In the genomic region with DNA sequence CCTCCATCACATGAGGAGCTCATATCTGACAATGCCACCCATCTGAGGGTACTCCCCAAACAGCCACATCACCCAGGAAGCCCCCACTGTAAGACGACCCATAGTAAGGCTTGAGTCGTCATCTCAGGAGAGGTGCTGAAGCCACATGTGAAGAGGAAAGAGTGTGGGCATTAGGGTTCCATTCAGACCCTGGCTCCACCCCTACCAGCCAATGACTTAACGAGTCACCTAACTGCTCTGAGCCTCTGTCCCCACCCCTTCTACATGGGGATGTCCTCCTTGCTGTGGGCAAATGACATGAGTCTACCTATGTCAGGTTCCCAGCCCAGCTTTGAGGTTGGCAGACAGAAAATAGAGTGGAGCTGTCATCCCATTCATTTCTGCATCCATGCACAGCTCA, we compare ENCODE assay signal across 24 cellular contexts. TPM values are rescaled to one million over a fixed set of nuclear protein-coding genes. Genes with fewer than 3 reads are reported as not detected.
A peak's percentile ranks its signal among the peaks of the same experiment; 100 is the strongest.
DNase-seq lines count a peak whose midpoint lies in the region; ATAC-seq, FAIRE-seq and TF ChIP-seq lines count a peak whose summit lies in the region.
"Had no signal": no experiment of that assay in that cellular context is flagged by ENCODE, and none has a peak within 500 bp of the region (broad histone marks: within the 10 kb centered on the region; RNA-seq: fewer than 3 reads in every experiment).

No MANE protein-coding gene starts in this region.

- H2BK20ac ChIP-seq in H1 (ENCODE audit: low read length) = peak overlapping the region; percentile 17; the same call in 1 of the 2 replicates

- DNase-seq in activated naive CD4-positive, alpha-beta T cell treated with anti-CD3 and anti-CD28 coated beads, Interleukin-2, amount 50 U/mL, for 72 hours (ENCODE audit: low spot score in 2 of 2) = no peak
- DNase-seq in activated naive CD4-positive, alpha-beta T cell treated with Interleukin-2 at 50 U/mL for 16 hours = no peak
- DNase-seq in H1 (ENCODE audit: low read depth in 1 of 2, low spot score in 2 of 2) (no peak), sigmoid colon (peak; percentile 7), HuH-7.5 (ENCODE audit: low spot score) (no peak), DMS153 (lab: John Stamatoyannopoulos, UW) (no peak)
- DNase-seq: AML-193, DMS 273 treated with DMSO at 0.1 percent for 48 hours, NCI-H187, NCI-H2107, NCI-H2227 treated with DMSO at 0.1 percent for 48 hours, NCI-H510A treated with DMSO at 0.1 percent for 48 hours, NCI-H774, OCI-M1, RPMI8226, SHP77 treated with DMSO at 0.1 percent for 48 hours, SK-N-SH had no signal

- no peak overlapping the region for H3K4me2 ChIP-seq in OCI-LY3 (ENCODE audit: low read length)
- no peak overlapping the region; a peak in 1 of 4 replicates for H3K4me2 ChIP-seq in H1 (ENCODE audit: insufficient read depth in 1 of 2, low read depth in 2 of 2, low read length in 2 of 2)
- H3K4me2 ChIP-seq: KMS-11, SK-N-SH had no signal

- H3K27me3 ChIP-seq in OCI-LY3 (ENCODE audit: low read depth, low read length) (no peaks in the 10 kb centered on the region), H1 (replicated peaks in 1 of 4; ENCODE audit: control insufficient read depth in 3 of 4, extremely low read depth in 1 of 4, insufficient read depth in 3 of 4, low read length in 3 of 4) (no peaks in the 10 kb centered on the region; a peak in 2 of 7 replicates), sigmoid colon (peaks cover 0 to 7% (median 0%) of the 10 kb centered on the region in 3 donors)

- TF ChIP-seq EP300 in H1 (IDR thresholded peaks at IDR 0.05; ENCODE audit: borderline replicate concordance in 1 of 2, low read depth in 2 of 2, low read length in 2 of 2) = no peak
- no peak for TF ChIP-seq EP300 in sigmoid colon (IDR thresholded peaks at IDR 0.05)

- ATAC-seq in activated naive CD4-positive, alpha-beta T cell treated with anti-CD3 and anti-CD28 coated beads, Interleukin-2, amount 50 U/mL, for 72 hours = peak; percentile 20 to 70
- ATAC-seq in GM19328 (IDR thresholded peaks at IDR 0.05; ENCODE audit: unreplicated experiment) = no peak

- H3K27ac Mint-ChIP-seq in activated naive CD4-positive, alpha-beta T cell treated with anti-CD3 and anti-CD28 coated beads, Interleukin-2, amount 50 U/mL, for 72 hours = no peak overlapping the region

- H2BK12ac ChIP-seq in H1 (ENCODE audit: low read depth, low read length) = peak overlapping the region; percentile 40; the same call in 1 of the 2 replicates

- peaks cover 12 to 17% of the 10 kb centered on the region in 2 donors for H3K36me3 Mint-ChIP-seq in activated naive CD4-positive, alpha-beta T cell treated with anti-CD3 and anti-CD28 coated beads, Interleukin-2, amount 50 U/mL, for 72 hours

- H4K20me1 ChIP-seq in OCI-LY3 (ENCODE audit: insufficient read depth, low read length) (no peaks in the 10 kb centered on the region), H1 (replicated peaks in 1 of 2; ENCODE audit: control insufficient read depth in 1 of 2, insufficient read depth in 2 of 2, low read length in 2 of 2) (no peaks in the 10 kb centered on the region)

- no peaks in the 10 kb centered on the region for H3K79me2 ChIP-seq in OCI-LY3 (ENCODE audit: low read length)
- H3K79me2 ChIP-seq in H1 (ENCODE audit: control insufficient read depth in 1 of 2, insufficient read depth in 2 of 2, low read length in 2 of 2) = no peaks in the 10 kb centered on the region

- peaks cover 13 to 15% of the 10 kb centered on the region in 2 donors for H3K9me3 Mint-ChIP-seq in activated naive CD4-positive, alpha-beta T cell treated with anti-CD3 and anti-CD28 coated beads, Interleukin-2, amount 50 U/mL, for 72 hours

- H3K4me1 ChIP-seq in OCI-LY3 (ENCODE audit: low read length) (peaks cover 12% of the 10 kb centered on the region), H1 (replicated peaks in 1 of 4; ENCODE audit: control insufficient read depth in 3 of 4, insufficient read depth in 4 of 4, low read length in 3 of 4) (peaks cover 14 to 31% (median 19%) of the 10 kb centered on the region in 4 experiments), sigmoid colon (no peaks in the 10 kb centered on the region)

- peak overlapping the region; percentile 6; the same call in 1 of the 2 replicates for H3K18ac ChIP-seq in H1 (ENCODE audit: extremely low read depth, low read length)

- peak overlapping the region; percentile 84 for H3K27ac ChIP-seq in OCI-LY3 (ENCODE audit: low read length)
- no peak overlapping the region for H3K27ac ChIP-seq in H1 (ENCODE audit: low read depth, low read length)
- no peak overlapping the region for H3K27ac ChIP-seq in sigmoid colon
- H3K27ac ChIP-seq: C4-2B, KMS-11 had no signal

- no peak overlapping the region for H3K9ac ChIP-seq in OCI-LY3 (ENCODE audit: low read length)
- H3K9ac ChIP-seq in H1 (replicated peaks in 1 of 4; ENCODE audit: extremely low read depth in 1 of 4, low read depth in 3 of 4, low read length in 3 of 4) = no peak overlapping the region
- H3K9ac ChIP-seq: KMS-11, SK-N-SH had no signal

- H3K79me1 ChIP-seq in H1 (ENCODE audit: low read depth, low read length) = no peaks in the 10 kb centered on the region

- H3K36me3 ChIP-seq in OCI-LY3 (replicated peaks; ENCODE audit: low read depth, low read length) (peaks cover 8% of the 10 kb centered on the region), H1 (ENCODE audit: control insufficient read depth in 2 of 4, insufficient read depth in 4 of 4, low read length in 3 of 4) (no peaks in the 10 kb centered on the region), sigmoid colon (no peaks in the 10 kb centered on the region)

- peaks cover 16% of the 10 kb centered on the region for H3K9me3 ChIP-seq in OCI-LY3 (ENCODE audit: insufficient read depth, low read length)
- H3K9me3 ChIP-seq in H1 (ENCODE audit: insufficient read depth in 2 of 2, low read depth in 1 of 2, low read length in 1 of 2) = no peaks in the 10 kb centered on the region
- H3K9me3 ChIP-seq in sigmoid colon = peaks cover 0 to 4% (median 0%) of the 10 kb centered on the region in 4 donors
- H3K9me3 ChIP-seq: SK-N-SH had no signal

- peak overlapping the region; percentile 52 for H4K91ac ChIP-seq in H1 (replicated peaks; ENCODE audit: insufficient read length, low read length)

- no peak overlapping the region for H3K14ac ChIP-seq in H1 (ENCODE audit: insufficient read length)

- peak overlapping the region; percentile 67; the same call in 1 of the 2 replicates for H2BK5ac ChIP-seq in H1 (ENCODE audit: low read depth, low read length)

- intact Hi-C loops in sigmoid colon (cut with DNase I) = no loop called here

- no peak overlapping the region; the same call in 1 of the 2 replicates for H2AFZ ChIP-seq in OCI-LY3 (ENCODE audit: low read depth, low read length)
- no peak overlapping the region for H2AFZ ChIP-seq in H1 (ENCODE audit: low read length)

- 57% methylated on average over 3 of the region's 3 CpGs; no CpG with 5 or more reads in 1 of the 2 experiments for WGBS in H1 (ENCODE audit: extremely low coverage in 1 of 2, insufficient coverage in 1 of 2, insufficient read length in 1 of 2, insufficient replicate concordance in 2 of 2, low coverage in 1 of 2, low lambda C conversion rate in 2 of 2, missing lambda C conversion rate in 1 of 2), 2 experiments
- 64 to 66% methylated on average over 3 of the region's 3 CpGs for WGBS in sigmoid colon, 2 donors

- TF ChIP-seq CTCF in OCI-LY3 (IDR thresholded peaks at IDR 0.05; ENCODE audit: low read depth, low read length) (no peak), H1 (IDR thresholded peaks at IDR 0.05; ENCODE audit: control extremely low read depth in 1 of 3, insufficient read depth in 1 of 3, low read depth in 1 of 3, low read length in 3 of 3) (no peak), sigmoid colon (IDR thresholded peaks at IDR 0.05) (no peak)

- POLR2A ChIA-PET in H1 (lab: Charles Lee; ENCODE audit: partially characterized antibody) = interaction anchor here (1.4 kb wide), 1 partner anchor 39 kb away, joined by 4 read pairs; no protein-coding TSS in a partner anchor

- CTCF ChIA-PET in H1 (lab: Charles Lee; ENCODE audit: partially characterized antibody) = interaction anchor here (0.9 to 1.9 kb wide), 9 partner anchors 13 to 231 kb away, joined by 3 to 5 read pairs (median 4); no protein-coding TSS in a partner anchor

- H2BK15ac ChIP-seq in H1 (ENCODE audit: low read length) = peak overlapping the region; percentile 66; the same call in 1 of the 2 replicates

- H2BK120ac ChIP-seq in H1 (replicated peaks; ENCODE audit: low read depth, low read length) = no peak overlapping the region

- TF ChIP-seq POLR2A in H1 (IDR thresholded peaks at IDR 0.05; ENCODE audit: control extremely low read depth in 1 of 2, low read depth in 2 of 2, low read length in 2 of 2) (no peak), sigmoid colon (IDR thresholded peaks at IDR 0.05) (no peak)

- no peak overlapping the region for H3K56ac ChIP-seq in H1 (replicated peaks; ENCODE audit: insufficient read length, low read depth, low read length)

- H3K23me2 ChIP-seq in H1 (ENCODE audit: low read depth, low read length) = no peaks in the 10 kb centered on the region; the same call in 1 of the 2 replicates

- no peak for TF ChIP-seq RAD21 in H1 (IDR thresholded peaks at IDR 0.05 in 1 of 2, conservative IDR thresholded peaks at IDR 0.05 in 1 of 2; ENCODE audit: low read depth in 2 of 2, low read length in 2 of 2)

- H2AK5ac ChIP-seq in H1 (ENCODE audit: low read depth, low read length) = peak overlapping the region; percentile 43; the same call in 1 of the 2 replicates

- H3K4me3 ChIP-seq in OCI-LY3 (ENCODE audit: low read length) (no peak overlapping the region), H1 (ENCODE audit: extremely low read depth in 1 of 4, insufficient read depth in 2 of 4, low read depth in 3 of 4, low read length in 4 of 4) (peak overlapping the region in 1 of 4 experiments; percentile 8; a peak in 1 of 8 replicates), sigmoid colon (no peak overlapping the region)

- no peak overlapping the region for H4K8ac ChIP-seq in H1 (ENCODE audit: extremely low read depth, insufficient read depth, low read length)

- no peak overlapping the region for H3K4ac ChIP-seq in H1 (replicated peaks; ENCODE audit: insufficient read length, low read depth, low read length)

- FAIRE-seq in H1 (lab: Jason Lieb, UNC) = no peak
- FAIRE-seq: GM12892, GM18507, H54 had no signal

- no peak overlapping the region for H4K5ac ChIP-seq in H1 (ENCODE audit: insufficient read length, low read depth, low read length)

- H3K23ac ChIP-seq in H1 (ENCODE audit: insufficient read length) = no peak overlapping the region

TF ChIP-seq in H1, 55 proteins besides CTCF, POLR2A, EP300 and RAD21 (continues in another document):
- no peak for TF ChIP-seq SP4 (IDR thresholded peaks at IDR 0.05; ENCODE audit: low read length)

RNA-seq across cellular contexts. Expression of gene C1QL2, which starts 46.3 kb away (rescaled TPM):
- total RNA-seq in activated naive CD4-positive, alpha-beta T cell treated with anti-CD3 and anti-CD28 coated beads, Interleukin-2, amount 50 U/mL, for 72 hours = not detected
- 0.88 and 1.1 TPM in 2 replicates for total RNA-seq in H1 (2021; fragmentation: NEBNext Ultra II Directional; extraction: Animal tissue kit (Norgen Biotek cat#: 25700))
- polyA plus RNA-seq in H1 (2011; rRNA removed) = 0.80 and 1.3 TPM in 2 replicates
- 0.87 TPM for polyA plus RNA-seq in H1 (2011; cell fraction: cytosol; rRNA removed)
- polyA plus RNA-seq in H1 (2011; cell fraction: nucleus; rRNA removed) = 1.2 TPM
- polyA plus RNA-seq in H1 (2012, experiment 1 of 2) = 0.77 to 1.2 TPM (median 0.99 TPM) in 4 replicates
- 1.0 TPM for polyA plus RNA-seq in H1 (2012, experiment 2 of 2)
- 0.41 TPM for polyA plus RNA-seq in H1 (2013, experiment 1 of 2)
- polyA plus RNA-seq in H1 (2013, experiment 2 of 2) = 0.33 TPM
- polyA minus RNA-seq in H1 (2011; rRNA and poly(A)+ RNA removed) = 0.10 and 0.25 TPM in 2 replicates
- polyA minus RNA-seq in H1 (2011; cell fraction: cytosol; rRNA and poly(A)+ RNA removed) = 0.73 TPM
- 0.70 TPM for polyA minus RNA-seq in H1 (2011; cell fraction: nucleus; rRNA and poly(A)+ RNA removed)
- total RNA-seq in sigmoid colon = not detected
- not detected for polyA plus RNA-seq in sigmoid colon
- polyA plus RNA-seq: SK-N-SH had no signal
